In the genomic region with DNA sequence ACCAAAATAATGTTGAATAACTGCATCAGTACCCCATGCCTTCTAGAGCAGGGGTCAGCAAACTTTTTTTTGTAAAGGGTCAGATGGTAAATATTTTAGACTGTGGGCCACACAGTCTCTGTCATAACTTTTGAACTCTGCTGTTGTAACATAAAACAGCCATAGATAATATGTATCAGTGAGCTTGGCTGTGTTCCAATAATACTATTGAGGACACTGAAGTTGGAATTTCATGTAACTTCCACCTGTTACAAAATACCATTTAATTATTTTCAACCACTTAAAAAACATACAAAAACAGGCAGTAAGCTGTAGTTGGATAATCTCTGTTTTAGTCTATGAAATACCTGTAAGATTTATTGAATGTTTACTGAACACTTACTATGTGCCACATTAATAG, we compare ENCODE assay signal across 21 cellular contexts.
"Had no signal": no experiment of that assay in that cellular context is flagged by ENCODE, and none has a peak within 500 bp of the region (broad histone marks: within the 10 kb centered on the region; RNA-seq: fewer than 3 reads in every experiment).

No MANE protein-coding gene starts in this region.

- H3K9ac ChIP-seq: parathyroid adenoma had no signal

- H3K27me3 ChIP-seq: ascending aorta, esophagus squamous epithelium, hepatocyte, spleen, tibial artery, vagina had no signal

- H3K4me1 ChIP-seq: ascending aorta, parathyroid adenoma had no signal

- H3K4me3 Mint-ChIP-seq: activated CD8-positive, alpha-beta T cell treated with anti-CD3 and anti-CD28 coated beads for 36 hours; activated T-cell treated with anti-CD3 and anti-CD28 coated beads, Interleukin-2, amount 50 U/mL, for 4 hours; naive thymus-derived CD4-positive, alpha-beta T cell; T-helper 2 cell treated with Interferon-gamma antibody and Interleukin-4, amounts not matched to agents 5 μg/mL and 100 μg/mL, for 36 hours; WTC11 had no signal

- H3K27ac ChIP-seq: ascending aorta, esophagus squamous epithelium, hepatocyte, parathyroid adenoma, spleen, tibial artery, vagina had no signal

- H3K27ac Mint-ChIP-seq: activated CD8-positive, alpha-beta T cell treated with anti-CD3 and anti-CD28 coated beads for 36 hours had no signal

- ATAC-seq: activated CD8-positive, alpha-beta T cell treated with anti-CD3 and anti-CD28 coated beads for 36 hours; activated T-cell treated with anti-CD3 and anti-CD28 coated beads, Interleukin-2, amount 50 U/mL, for 4 hours; naive thymus-derived CD4-positive, alpha-beta T cell; sciatic nerve; WTC11 had no signal

- DNase-seq: activated CD4-positive, alpha-beta T cell treated with anti-CD3 and anti-CD28 coated beads for 48 hours; activated CD8-positive, alpha-beta T cell treated with anti-CD3 and anti-CD28 coated beads for 36 hours; activated effector memory CD4-positive, alpha-beta T cell treated with anti-CD3 and anti-CD28 coated beads, Interleukin-2, amount 50 U/mL, for 16 hours; activated naive CD4-positive, alpha-beta T cell treated with anti-CD3 and anti-CD28 coated beads, Interleukin-2, amount 50 U/mL, for 16 hours; activated T-cell treated with anti-CD3 and anti-CD28 coated beads, Interleukin-2, amount 50 U/mL, for 4 hours; cerebellar nuclear complex; effector CD8-positive, alpha-beta T cell; esophagus squamous epithelium; mesenchymal stem cell; naive thymus-derived CD4-positive, alpha-beta T cell; spleen; stimulated activated naive CD4-positive, alpha-beta T cell treated with Interleukin-2 at 50 U/mL for 16 hours; substantia nigra; tibial artery had no signal

- H3K9me3 Mint-ChIP-seq: activated CD8-positive, alpha-beta T cell treated with anti-CD3 and anti-CD28 coated beads for 36 hours; activated T-cell treated with anti-CD3 and anti-CD28 coated beads, Interleukin-2, amount 50 U/mL, for 4 hours; T-helper 2 cell treated with Interferon-gamma antibody and Interleukin-4, amounts not matched to agents 5 μg/mL and 100 μg/mL, for 36 hours; WTC11 had no signal

- H3K27me3 Mint-ChIP-seq: activated CD8-positive, alpha-beta T cell treated with anti-CD3 and anti-CD28 coated beads for 36 hours; naive thymus-derived CD4-positive, alpha-beta T cell had no signal

- H3K4me3 ChIP-seq: ascending aorta, esophagus squamous epithelium, hepatocyte, spleen, tibial artery, vagina had no signal

- H3K4me1 Mint-ChIP-seq: WTC11 had no signal

- H3K9me3 ChIP-seq: ascending aorta, esophagus squamous epithelium, spleen, tibial artery, vagina had no signal
